14 cellular contexts compared by ENCODE assay signal in the genomic region with DNA sequence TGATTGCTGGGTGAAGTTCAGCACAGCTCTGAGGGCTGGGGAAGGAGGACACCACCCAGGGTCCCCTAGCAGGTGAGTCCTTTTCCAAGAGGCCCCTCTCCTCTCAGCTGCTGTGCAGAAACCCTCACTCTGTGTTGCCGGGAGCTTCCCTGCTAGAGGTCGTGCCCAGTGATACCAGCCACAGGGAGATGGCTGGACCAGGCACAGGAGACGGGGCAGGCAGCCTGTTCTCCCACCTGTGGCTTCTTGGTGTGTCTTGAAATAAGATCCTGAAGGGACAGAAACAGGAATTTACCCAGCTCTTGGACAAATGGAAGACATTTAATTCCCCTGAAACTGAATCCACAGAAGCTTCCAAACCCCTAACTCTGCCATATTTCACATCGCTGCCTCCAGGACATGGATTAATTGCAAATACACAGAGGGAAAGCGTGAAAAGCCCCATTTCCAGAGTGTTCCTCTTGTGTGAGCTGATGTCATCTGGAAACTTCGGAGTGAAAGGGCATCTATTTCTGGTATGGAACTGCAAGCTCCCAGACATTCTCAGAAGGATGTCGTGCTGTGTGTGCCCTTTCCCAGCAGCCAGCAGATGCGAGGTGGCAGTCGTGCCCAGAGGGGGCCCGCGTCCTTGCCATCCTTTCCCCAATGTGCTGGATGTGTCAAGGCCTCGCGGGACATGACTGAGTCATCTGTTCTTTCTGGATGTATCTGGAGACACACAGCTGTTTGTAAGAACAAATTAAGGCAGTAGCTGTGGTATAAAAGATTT.
DNase-seq lines count a peak whose midpoint lies in the region; ATAC-seq and TF ChIP-seq lines count a peak whose summit lies in the region.
"Had no signal": no experiment of that assay in that cellular context is flagged by ENCODE, and none has a peak within 500 bp of the region (broad histone marks: within the 10 kb centered on the region; RNA-seq: fewer than 3 reads in every experiment).

No MANE protein-coding gene starts in this region.

- H3K36me3 Mint-ChIP-seq in T-cell: peaks cover 14% of the 10 kb centered on the region

- peaks cover 0 to 4% of the 10 kb centered on the region in 2 donors for H3K27me3 Mint-ChIP-seq in T-cell
- H3K27me3 Mint-ChIP-seq: activated B cell treated with CpG ODN at 0.5 μM for 24 hours; naive thymus-derived CD8-positive, alpha-beta T cell had no signal

- peak; percentile 68 to 92 (median 82) for DNase-seq in adrenal gland
- peak; percentile 38 to 93 (median 69) for DNase-seq in heart left ventricle
- DNase-seq in pons (ENCODE audit: low spot score): peak; percentile 32
- no peak for DNase-seq in NCI-H2196 (lab: John Stamatoyannopoulos, UW; ENCODE audit: unreplicated experiment)
- no peak for DNase-seq in SIG-M5 (lab: John Stamatoyannopoulos, UW)
- no peak for DNase-seq in T-cell
- DNase-seq: activated B cell treated with CpG ODN at 0.5 μM for 24 hours; naive thymus-derived CD8-positive, alpha-beta T cell; NCI-H2029 treated with DMSO at 0.1 percent for 48 hours; stimulated activated CD4-positive, alpha-beta T cell treated with anti-CD3 and anti-CD28 coated beads, Interleukin-4, amount 100 ng/mL, for 4 hours had no signal

- no peak for TF ChIP-seq CTCF in adrenal gland (IDR thresholded peaks at IDR 0.05)
- TF ChIP-seq CTCF in heart left ventricle (IDR thresholded peaks at IDR 0.05): no peak

- H3K4me3 ChIP-seq in ACC112 (ENCODE audit: low read depth, low read length) (no peak overlapping the region), adrenal gland (no peak overlapping the region), heart left ventricle (no peak overlapping the region)
- H3K4me3 ChIP-seq: A549 had no signal

- H3K27ac ChIP-seq in ACC112 (ENCODE audit: low read depth, low read length) (peak overlapping the region; percentile 52; the same call in 1 of the 2 replicates), adrenal gland (peak overlapping the region in 3 of 5 donors; percentile 39 to 89 (median 88)), heart left ventricle (peak overlapping the region; percentile 57 to 90 (median 72))
- H3K27ac ChIP-seq: A549 had no signal

- no peak overlapping the region for H2AFZ ChIP-seq in ACC112 (ENCODE audit: low read length, unreplicated experiment)

- no peaks in the 10 kb centered on the region for H3K79me2 ChIP-seq in ACC112 (ENCODE audit: control insufficient read depth, insufficient read depth, low read length, unreplicated experiment)

- H3K9me3 Mint-ChIP-seq in T-cell: peaks cover 11 to 12% (median 11%) of the 10 kb centered on the region in 3 donors

- POLR2A ChIA-PET in T-cell (lab: Charles Lee): no interaction called here

- CTCF ChIA-PET in T-cell (lab: Charles Lee): no interaction called here

- intact Hi-C loops in adrenal gland (cut with DNase I) (no loop called here), heart left ventricle (cut with DNase I) (loop anchor here in 2 of 10 donors (5.0 to 10.0 kb wide), 2 partner anchors 49 to 309 kb away; partner anchors contain the start of gene SH3RF3 (in 1 of the 2))

- H3K36me3 ChIP-seq in ACC112 (ENCODE audit: insufficient read depth, low read length) (peaks cover 16% of the 10 kb centered on the region), adrenal gland (replicated peaks in 1 of 2) (no peaks in the 10 kb centered on the region), heart left ventricle (peaks cover 0 to 8% (median 0%) of the 10 kb centered on the region in 9 donors)

- no peak overlapping the region for H3K27ac Mint-ChIP-seq in T-cell
- H3K27ac Mint-ChIP-seq: activated B cell treated with CpG ODN at 0.5 μM for 24 hours; activated T-helper 2 cell treated with anti-CD3 and anti-CD28 coated beads, Interferon-gamma antibody, Interleukin-2, Interleukin-4, amounts not matched to agents 10 μg/mL and 5 μg/mL and 100 μg/mL, durations not matched to agents 14 hours and 24 hours and 36 hours; naive thymus-derived CD8-positive, alpha-beta T cell had no signal

- no peaks in the 10 kb centered on the region for H3K27me3 ChIP-seq in ACC112 (ENCODE audit: insufficient read depth, low read length)
- no peaks in the 10 kb centered on the region for H3K27me3 ChIP-seq in adrenal gland
- no peaks in the 10 kb centered on the region for H3K27me3 ChIP-seq in heart left ventricle

- ATAC-seq in heart left ventricle (peak; percentile 77 to 88 (median 86)), GM21723 (IDR thresholded peaks at IDR 0.05; ENCODE audit: unreplicated experiment) (no peak), T-cell (replicated peaks in 1 of 4) (no peak)
- ATAC-seq: A549; naive thymus-derived CD8-positive, alpha-beta T cell had no signal

- WGBS in adrenal gland, 4 donors: 53 to 64% (median 58%) methylated on average over 7 to 13 of the region's 13 CpGs
- 42 to 59% (median 52%) methylated on average over 11 to 13 of the region's 13 CpGs for WGBS in heart left ventricle, 4 donors

- H3K9me3 ChIP-seq in adrenal gland (replicated peaks in 1 of 3): no peaks in the 10 kb centered on the region
- peaks cover 0 to 5% (median 0%) of the 10 kb centered on the region in 12 donors for H3K9me3 ChIP-seq in heart left ventricle

- peak in 1 of 2 donors; percentile 13 for TF ChIP-seq POLR2A in adrenal gland (IDR thresholded peaks at IDR 0.05)
- no peak for TF ChIP-seq POLR2A in heart left ventricle (IDR thresholded peaks at IDR 0.05)

- H3K4me1 Mint-ChIP-seq in T-cell: no peaks in the 10 kb centered on the region
- H3K4me1 Mint-ChIP-seq: activated B cell treated with CpG ODN at 0.5 μM for 24 hours had no signal

- no peak overlapping the region for H3K4me3 Mint-ChIP-seq in T-cell
- H3K4me3 Mint-ChIP-seq: activated B cell treated with CpG ODN at 0.5 μM for 24 hours; naive thymus-derived CD8-positive, alpha-beta T cell had no signal

- H3K4me1 ChIP-seq in ACC112 (ENCODE audit: control insufficient read depth, insufficient read depth, low read length, unreplicated experiment) (peaks cover 27% of the 10 kb centered on the region), adrenal gland (replicated peaks in 1 of 2) (peaks cover 14 to 39% of the 10 kb centered on the region in 2 donors), heart left ventricle (peaks cover 5 to 42% (median 27%) of the 10 kb centered on the region in 12 donors)
- H3K4me1 ChIP-seq: A549 had no signal

Comparison
In these comparisons a context has a peak if more than half of its experiments do, and no peak if none do; other contexts are left out.
1. DNase-seq: peak in adrenal gland (7 of 7), heart left ventricle (5 of 5) and pons (single experiment); none in NCI-H2196 (single experiment), SIG-M5 (single experiment) and T-cell (0 of 34).
2. ATAC-seq: peak in heart left ventricle (4 of 4); none in GM21723 (single experiment) and T-cell (0 of 4).
3. Peak in every context shown above with its lines, with median percentiles within 50 percentile points of each other: H3K27ac ChIP-seq.